Comparison of ENCODE assay signal across 1 cellular context in genomic region chr2:28393115-28393836, GRCh38.
TF ChIP-seq lines count a peak whose summit lies in the region.

No MANE protein-coding gene starts in this region.

TF ChIP-seq in HepG2, 621 proteins besides CTCF, POLR2A, EP300 and RAD21 (continued from another document and continues in another):
- TF ChIP-seq ZBTB44 (CRISPR knock-in tag; IDR thresholded peaks at IDR 0.05), result no peak
- TF ChIP-seq ZNF816 (CRISPR knock-in tag; IDR thresholded peaks at IDR 0.05; ENCODE audit: borderline replicate concordance), result no peak
- no peak for TF ChIP-seq GPN1 (CRISPR knock-in tag; IDR thresholded peaks at IDR 0.05; ENCODE audit: borderline replicate concordance)
- TF ChIP-seq PLSCR1 (CRISPR knock-in tag; IDR thresholded peaks at IDR 0.05; ENCODE audit: borderline replicate concordance), result no peak
- TF ChIP-seq RARA (CRISPR knock-in tag; IDR thresholded peaks at IDR 0.05), result no peak
- no peak; the same call in 1 of the 2 replicates for TF ChIP-seq TBX2 (CRISPR knock-in tag; IDR thresholded peaks at IDR 0.05; ENCODE audit: borderline replicate concordance)
- no peak for TF ChIP-seq ZNF12 (CRISPR knock-in tag; IDR thresholded peaks at IDR 0.05)
- TF ChIP-seq TEAD2 (CRISPR knock-in tag; IDR thresholded peaks at IDR 0.05), result no peak
- TF ChIP-seq ETS1 (CRISPR knock-in tag; IDR thresholded peaks at IDR 0.05), result no peak
- no peak for TF ChIP-seq SOX6 (IDR thresholded peaks at IDR 0.05)
- no peak for TF ChIP-seq SOX6 (CRISPR knock-in tag; IDR thresholded peaks at IDR 0.05)
- TF ChIP-seq AHR (CRISPR knock-in tag; IDR thresholded peaks at IDR 0.05), result no peak; the same call in 1 of the 2 replicates
- TF ChIP-seq ZKSCAN5 (CRISPR knock-in tag; IDR thresholded peaks at IDR 0.05), result no peak
- no peak for TF ChIP-seq KMT2B (CRISPR knock-in tag; IDR thresholded peaks at IDR 0.05)
- TF ChIP-seq FLYWCH1 (CRISPR knock-in tag; IDR thresholded peaks at IDR 0.05), result no peak
- TF ChIP-seq NFYB (CRISPR knock-in tag; IDR thresholded peaks at IDR 0.05), result no peak
- no peak for TF ChIP-seq NCOA2 (CRISPR knock-in tag; IDR thresholded peaks at IDR 0.05)
- TF ChIP-seq ZNF549 (CRISPR knock-in tag; IDR thresholded peaks at IDR 0.05), result no peak
- no peak for TF ChIP-seq ZNF672 (CRISPR knock-in tag; IDR thresholded peaks at IDR 0.05)
- no peak for TF ChIP-seq KAT8 (CRISPR knock-in tag; IDR thresholded peaks at IDR 0.05)
- TF ChIP-seq ZNF761 (CRISPR knock-in tag; conservative IDR thresholded peaks at IDR 0.05), result no peak; the same call in 1 of the 2 replicates
- no peak for TF ChIP-seq AHDC1 (CRISPR knock-in tag; IDR thresholded peaks at IDR 0.05; ENCODE audit: borderline replicate concordance)
- TF ChIP-seq ZNF142 (CRISPR knock-in tag; IDR thresholded peaks at IDR 0.05), result no peak
- TF ChIP-seq ZBTB34 (CRISPR knock-in tag; IDR thresholded peaks at IDR 0.05), result no peak
- no peak for TF ChIP-seq ZC3H4 (CRISPR knock-in tag; IDR thresholded peaks at IDR 0.05; ENCODE audit: borderline replicate concordance)
- TF ChIP-seq ZNF205 (CRISPR knock-in tag; IDR thresholded peaks at IDR 0.05), result no peak
- TF ChIP-seq UBTF (CRISPR knock-in tag; IDR thresholded peaks at IDR 0.05), result no peak
- TF ChIP-seq NFIC (IDR thresholded peaks at IDR 0.05; ENCODE audit: low read length), result no peak
- no peak for TF ChIP-seq THAP9 (CRISPR knock-in tag; IDR thresholded peaks at IDR 0.05; ENCODE audit: borderline replicate concordance)
- 0 out of 2 replicates have a peak, but pooled peaks have one; percentile 15 for TF ChIP-seq ZNF484 (CRISPR knock-in tag; IDR thresholded peaks at IDR 0.05; ENCODE audit: borderline replicate concordance, low read depth)
- peak; percentile 42 for TF ChIP-seq AGO2 (optimal IDR thresholded peaks at IDR 0.05; ENCODE audit: low read depth, low read length)
- TF ChIP-seq ZNF558 (CRISPR knock-in tag; IDR thresholded peaks at IDR 0.05; ENCODE audit: borderline replicate concordance), result no peak; the same call in 1 of the 2 replicates
- TF ChIP-seq ZNF264 (CRISPR knock-in tag; IDR thresholded peaks at IDR 0.05), result no peak
- TF ChIP-seq ZBTB20 (CRISPR knock-in tag; IDR thresholded peaks at IDR 0.05; ENCODE audit: borderline replicate concordance, low read depth), result no peak
- TF ChIP-seq THAP11 (CRISPR knock-in tag; IDR thresholded peaks at IDR 0.05), result no peak
- TF ChIP-seq KAT2B (IDR thresholded peaks at IDR 0.05; ENCODE audit: borderline replicate concordance, low read depth, low read length), result no peak
- TF ChIP-seq GPBP1L1 (CRISPR knock-in tag; IDR thresholded peaks at IDR 0.05), result no peak
- no peak for TF ChIP-seq POLR2AphosphoS2 (IDR thresholded peaks at IDR 0.05; ENCODE audit: low read depth, low read length)
